Comparison of ENCODE assay signal across 1 cellular context in the genomic region with DNA sequence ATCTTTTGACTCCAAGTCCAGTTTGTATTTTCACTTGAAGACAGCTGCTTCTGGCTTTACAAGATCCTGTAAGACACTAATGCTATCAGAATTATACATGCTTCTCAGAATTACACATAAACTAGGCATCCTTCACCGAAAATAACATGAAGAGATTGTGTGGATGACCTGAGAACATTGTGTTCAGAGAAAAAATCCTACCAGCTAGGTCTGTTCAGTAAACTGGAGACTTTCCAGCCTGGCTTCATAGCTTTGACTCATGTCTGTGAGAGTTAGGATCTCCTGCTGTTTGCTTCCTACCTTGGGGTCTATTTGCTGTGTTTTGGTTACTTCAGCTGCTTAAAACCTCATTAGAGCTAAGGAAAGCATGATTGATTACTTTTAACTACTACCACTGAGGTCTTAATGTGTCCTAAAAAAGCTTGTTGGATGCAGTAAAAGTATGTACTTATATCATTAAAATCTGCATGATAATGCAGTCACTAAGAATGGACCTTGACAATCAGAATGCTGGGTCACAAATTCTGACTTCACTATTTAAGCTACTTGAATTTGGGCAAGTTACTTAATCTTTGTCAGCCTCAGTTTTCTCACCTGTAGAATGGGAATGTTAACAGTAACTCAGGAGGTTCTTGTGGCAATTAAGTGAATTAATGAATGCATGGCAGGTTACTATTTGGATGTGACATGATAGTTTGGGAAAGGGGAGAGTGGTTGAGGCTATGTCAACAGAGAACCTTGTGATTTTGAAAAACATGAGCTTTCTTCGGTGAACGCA.
TF ChIP-seq lines count a peak whose summit lies in the region.

No MANE protein-coding gene starts in this region.

TF ChIP-seq in SK-N-SH treated with all-trans-retinoic acid at 6 μM for 48 hours, 23 proteins besides CTCF, POLR2A, EP300 and RAD21 (continued from another document):
- TF ChIP-seq ARNTL (CRISPR knock-in tag; IDR thresholded peaks at IDR 0.05; ENCODE audit: borderline replicate concordance, low read depth) (no peak), ZFP3 (CRISPR knock-in tag; IDR thresholded peaks at IDR 0.05) (no peak), PPARA (CRISPR knock-in tag; IDR thresholded peaks at IDR 0.05; ENCODE audit: borderline replicate concordance) (no peak), ISL1 (CRISPR knock-in tag; IDR thresholded peaks at IDR 0.05) (no peak)
